Comparison of ENCODE assay signal across 11 cellular contexts in the genomic region with DNA sequence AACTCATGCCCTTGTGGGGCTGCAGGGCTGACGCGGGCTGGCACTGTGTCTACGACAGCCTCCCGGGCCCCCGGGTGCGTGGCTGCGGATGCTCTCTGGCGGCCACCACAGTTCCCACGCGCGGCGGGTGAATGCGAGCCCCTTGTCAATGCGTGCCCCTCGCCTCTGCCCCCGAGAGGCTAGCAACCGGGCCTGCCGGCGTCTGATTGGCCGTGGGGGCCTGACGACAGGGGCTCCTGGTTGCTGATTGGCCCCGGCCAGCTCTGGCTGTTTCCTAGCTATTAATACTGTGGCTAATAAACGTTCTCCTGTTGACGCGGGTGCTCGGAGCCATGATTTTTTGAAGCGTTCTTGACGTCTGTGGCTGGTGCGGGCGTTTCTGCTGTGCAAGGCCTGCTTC. TPM values are rescaled to one million over a fixed set of nuclear protein-coding genes. Genes with fewer than 3 reads are reported as not detected.
DNase-seq lines count a peak whose midpoint lies in the region; ATAC-seq and TF ChIP-seq lines count a peak whose summit lies in the region.
"Had no signal": no experiment of that assay in that cellular context is flagged by ENCODE, and none has a peak within 500 bp of the region (broad histone marks: within the 10 kb centered on the region; RNA-seq: fewer than 3 reads in every experiment).

No MANE protein-coding gene starts in this region.

- no peak overlapping the region for H3K27ac Mint-ChIP-seq in WTC11
- H3K27ac Mint-ChIP-seq in nephron progenitor cell: no peak overlapping the region
- H3K27ac Mint-ChIP-seq in activated naive CD4-positive, alpha-beta T cell treated with anti-CD3 and anti-CD28 coated beads, Interleukin-2, amount 10 ng/mL, durations not matched to agents 7 days and 5 days: no peak overlapping the region
- H3K27ac Mint-ChIP-seq: B cell, T-helper 17 cell had no signal

- H3K4me3 Mint-ChIP-seq in WTC11: no peak overlapping the region
- H3K4me3 Mint-ChIP-seq in nephron progenitor cell: no peak overlapping the region
- H3K4me3 Mint-ChIP-seq in activated naive CD4-positive, alpha-beta T cell treated with anti-CD3 and anti-CD28 coated beads, Interleukin-2, amount 10 ng/mL, durations not matched to agents 7 days and 5 days: no peak overlapping the region
- H3K4me3 Mint-ChIP-seq: B cell had no signal

- POLR2A ChIA-PET in WTC11 (lab: Charles Lee): interaction anchor here (1.3 to 1.7 kb wide), 2 partner anchors 13 to 14 kb away, joined by 3 to 6 read pairs; no protein-coding TSS in a partner anchor

- ATAC-seq in WTC11 (peak; percentile 73), GM21447 (IDR thresholded peaks at IDR 0.05; ENCODE audit: unreplicated experiment) (no peak), GM18511 (IDR thresholded peaks at IDR 0.05; ENCODE audit: unreplicated experiment) (no peak), GM19397 (IDR thresholded peaks at IDR 0.05; ENCODE audit: unreplicated experiment) (no peak)
- ATAC-seq: T-helper 17 cell had no signal

- intact Hi-C loops in head of caudate nucleus (cut with DNase I): no loop called here

- peaks cover 15% of the 10 kb centered on the region for H3K4me1 Mint-ChIP-seq in WTC11
- peaks cover 40% of the 10 kb centered on the region for H3K4me1 Mint-ChIP-seq in nephron progenitor cell
- H3K4me1 Mint-ChIP-seq in activated naive CD4-positive, alpha-beta T cell treated with anti-CD3 and anti-CD28 coated beads, Interleukin-2, amount 10 ng/mL, durations not matched to agents 7 days and 5 days: peaks cover 3% of the 10 kb centered on the region

- CTCF ChIA-PET in WTC11 (lab: Charles Lee): interaction anchor here (0.6 to 3.6 kb wide), 6 partner anchors 9 to 171 kb away, joined by 3 to 17 read pairs (median 4); no protein-coding TSS in a partner anchor
- CTCF ChIA-PET in activated naive CD4-positive, alpha-beta T cell treated with anti-CD3 and anti-CD28 coated beads, Interleukin-2, amount 10 ng/mL, durations not matched to agents 7 days and 5 days (lab: Charles Lee): no interaction called here

- H3K27me3 Mint-ChIP-seq in WTC11 (ENCODE audit: low read depth) (peaks cover 31% of the 10 kb centered on the region), nephron progenitor cell (ENCODE audit: low read depth, poor library complexity) (peaks cover 18% of the 10 kb centered on the region)
- H3K27me3 Mint-ChIP-seq in activated naive CD4-positive, alpha-beta T cell treated with anti-CD3 and anti-CD28 coated beads, Interleukin-2, amount 10 ng/mL, durations not matched to agents 7 days and 5 days: peaks cover 64% of the 10 kb centered on the region

- H3K36me3 Mint-ChIP-seq in WTC11: peaks cover 19% of the 10 kb centered on the region
- peaks cover 13% of the 10 kb centered on the region for H3K36me3 Mint-ChIP-seq in nephron progenitor cell (ENCODE audit: low read depth)
- peaks cover 2% of the 10 kb centered on the region for H3K36me3 Mint-ChIP-seq in activated naive CD4-positive, alpha-beta T cell treated with anti-CD3 and anti-CD28 coated beads, Interleukin-2, amount 10 ng/mL, durations not matched to agents 7 days and 5 days

- peaks cover 9% of the 10 kb centered on the region for H3K9me3 Mint-ChIP-seq in WTC11
- peaks cover 33% of the 10 kb centered on the region for H3K9me3 Mint-ChIP-seq in nephron progenitor cell
- H3K9me3 Mint-ChIP-seq in activated naive CD4-positive, alpha-beta T cell treated with anti-CD3 and anti-CD28 coated beads, Interleukin-2, amount 10 ng/mL, durations not matched to agents 7 days and 5 days: peaks cover 6% of the 10 kb centered on the region

- TF ChIP-seq CTCF in WTC11 (IDR thresholded peaks at IDR 0.05) (no peak), nephron progenitor cell (IDR thresholded peaks at IDR 0.05) (no peak)

- DNase-seq in Ammon's horn (ENCODE audit: low spot score): peak; percentile 63
- peak; percentile 72 for DNase-seq in WTC11 (ENCODE audit: low spot score)
- peak; percentile 60 to 90 (median 78) for DNase-seq in head of caudate nucleus
- DNase-seq in nephron progenitor cell: peak; percentile 42
- no peak for DNase-seq in activated naive CD4-positive, alpha-beta T cell treated with anti-CD3 and anti-CD28 coated beads, Interleukin-2, amount 10 ng/mL, durations not matched to agents 7 days and 5 days
- DNase-seq: NCI-H510A, T-helper 17 cell had no signal

TF ChIP-seq in WTC11, 78 proteins besides CTCF, POLR2A, EP300 and RAD21:
- peak; percentile 55; the same call in 1 of the 2 replicates for TF ChIP-seq NFYB (CRISPR knock-in tag; conservative IDR thresholded peaks at IDR 0.05; ENCODE audit: low read depth)
- TF ChIP-seq CREB1 (CRISPR knock-in tag; IDR thresholded peaks at IDR 0.05): no peak
- TF ChIP-seq USF1 (CRISPR knock-in tag; IDR thresholded peaks at IDR 0.05): no peak
- no peak for TF ChIP-seq FOXK1 (CRISPR knock-in tag; IDR thresholded peaks at IDR 0.05)
- TF ChIP-seq TEAD1 (CRISPR knock-in tag; IDR thresholded peaks at IDR 0.05): no peak
- TF ChIP-seq, protein P1, sequence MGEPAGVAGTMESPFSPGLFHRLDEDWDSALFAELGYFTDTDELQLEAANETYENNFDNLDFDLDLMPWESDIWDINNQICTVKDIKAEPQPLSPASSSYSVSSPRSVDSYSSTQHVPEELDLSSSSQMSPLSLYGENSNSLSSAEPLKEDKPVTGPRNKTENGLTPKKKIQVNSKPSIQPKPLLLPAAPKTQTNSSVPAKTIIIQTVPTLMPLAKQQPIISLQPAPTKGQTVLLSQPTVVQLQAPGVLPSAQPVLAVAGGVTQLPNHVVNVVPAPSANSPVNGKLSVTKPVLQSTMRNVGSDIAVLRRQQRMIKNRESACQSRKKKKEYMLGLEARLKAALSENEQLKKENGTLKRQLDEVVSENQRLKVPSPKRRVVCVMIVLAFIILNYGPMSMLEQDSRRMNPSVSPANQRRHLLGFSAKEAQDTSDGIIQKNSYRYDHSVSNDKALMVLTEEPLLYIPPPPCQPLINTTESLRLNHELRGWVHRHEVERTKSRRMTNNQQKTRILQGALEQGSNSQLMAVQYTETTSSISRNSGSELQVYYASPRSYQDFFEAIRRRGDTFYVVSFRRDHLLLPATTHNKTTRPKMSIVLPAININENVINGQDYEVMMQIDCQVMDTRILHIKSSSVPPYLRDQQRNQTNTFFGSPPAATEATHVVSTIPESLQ (CRISPR knock-in tag; IDR thresholded peaks at IDR 0.05): no peak
- TF ChIP-seq NFATC4 (CRISPR knock-in tag; IDR thresholded peaks at IDR 0.05): no peak
- 0 out of 2 replicates have a peak, but pooled peaks have one; percentile 21 for TF ChIP-seq FOXP1 (CRISPR knock-in tag; IDR thresholded peaks at IDR 0.05; ENCODE audit: borderline replicate concordance)
- TF ChIP-seq MXD4 (CRISPR knock-in tag; IDR thresholded peaks at IDR 0.05; ENCODE audit: borderline replicate concordance): no peak
- no peak for TF ChIP-seq ZNF138 (CRISPR knock-in tag; conservative IDR thresholded peaks at IDR 0.05)
- TF ChIP-seq, protein P2, sequence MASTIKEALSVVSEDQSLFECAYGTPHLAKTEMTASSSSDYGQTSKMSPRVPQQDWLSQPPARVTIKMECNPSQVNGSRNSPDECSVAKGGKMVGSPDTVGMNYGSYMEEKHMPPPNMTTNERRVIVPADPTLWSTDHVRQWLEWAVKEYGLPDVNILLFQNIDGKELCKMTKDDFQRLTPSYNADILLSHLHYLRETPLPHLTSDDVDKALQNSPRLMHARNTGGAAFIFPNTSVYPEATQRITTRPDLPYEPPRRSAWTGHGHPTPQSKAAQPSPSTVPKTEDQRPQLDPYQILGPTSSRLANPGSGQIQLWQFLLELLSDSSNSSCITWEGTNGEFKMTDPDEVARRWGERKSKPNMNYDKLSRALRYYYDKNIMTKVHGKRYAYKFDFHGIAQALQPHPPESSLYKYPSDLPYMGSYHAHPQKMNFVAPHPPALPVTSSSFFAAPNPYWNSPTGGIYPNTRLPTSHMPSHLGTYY (CRISPR knock-in tag; IDR thresholded peaks at IDR 0.05): no peak

RNA-seq across cellular contexts. Expression of gene MEG3, which starts 1.8 kb away (rescaled TPM):
- 338 to 534 TPM (median 517 TPM) in 3 replicates for total RNA-seq in WTC11 (2021)
- total RNA-seq: B cell had no signal
